ENCODE assay signal across 1 cellular context in genomic region chr15:99582508-99582960, GRCh38.
TF ChIP-seq lines count a peak whose summit lies in the region.

No MANE protein-coding gene starts in this region.

TF ChIP-seq in K562, 482 proteins besides CTCF, POLR2A, EP300 and RAD21:
- peak; percentile 43; the same call in 1 of the 2 replicates for TF ChIP-seq DPF2 (IDR thresholded peaks at IDR 0.05)
- TF ChIP-seq CEBPB (tag; IDR thresholded peaks at IDR 0.05) = peak; percentile 47; the same call in 1 of the 2 replicates
- TF ChIP-seq PBX2 (CRISPR knock-in tag; IDR thresholded peaks at IDR 0.05; ENCODE audit: low read depth) = no peak
- peak; percentile 63 for TF ChIP-seq PBX2 (tag; conservative IDR thresholded peaks at IDR 0.05; ENCODE audit: low read depth)
- TF ChIP-seq SLC30A9 (CRISPR knock-in tag; IDR thresholded peaks at IDR 0.05) = no peak
- no peak for TF ChIP-seq YBX1 (IDR thresholded peaks at IDR 0.05)
- peak; percentile 40 for TF ChIP-seq MAFG (tag; conservative IDR thresholded peaks at IDR 0.05)
- TF ChIP-seq MEIS2 (IDR thresholded peaks at IDR 0.05; ENCODE audit: partially characterized antibody) = peak; percentile 34
- no peak for TF ChIP-seq LCOR (CRISPR knock-in tag; IDR thresholded peaks at IDR 0.05)
- TF ChIP-seq CBFA2T2 (conservative IDR thresholded peaks at IDR 0.05) = 0 out of 2 replicates have a peak, but pooled peaks have one; percentile 15
- TF ChIP-seq TAL1 (IDR thresholded peaks at IDR 0.05) = peak; percentile 32; the same call in 1 of the 2 replicates
- TF ChIP-seq NFE2 (IDR thresholded peaks at IDR 0.05; ENCODE audit: low read depth) = peak; percentile 46
- peak; percentile 63 for TF ChIP-seq ZNF316 (IDR thresholded peaks at IDR 0.05)
- TF ChIP-seq NCOR1 (IDR thresholded peaks at IDR 0.05) = peak; percentile 35; the same call in 1 of the 2 replicates
- TF ChIP-seq ARID1B (IDR thresholded peaks at IDR 0.05) = peak; percentile 20; the same call in 1 of the 2 replicates
- TF ChIP-seq MAFK (IDR thresholded peaks at IDR 0.05; ENCODE audit: low read length) = peak; percentile 4; the same call in 1 of the 2 replicates
- TF ChIP-seq TCF3 (CRISPR knock-in tag; IDR thresholded peaks at IDR 0.05) = peak; percentile 67
- no peak for TF ChIP-seq GTF3C2 (IDR thresholded peaks at IDR 0.05; ENCODE audit: borderline replicate concordance, extremely low read depth, insufficient read length)
- TF ChIP-seq C11orf30 (IDR thresholded peaks at IDR 0.05; ENCODE audit: low read depth) = 0 out of 2 replicates have a peak, but pooled peaks have one; percentile 49
- no peak for TF ChIP-seq ZFP30 (CRISPR knock-in tag; IDR thresholded peaks at IDR 0.05; ENCODE audit: borderline replicate concordance)
- TF ChIP-seq CBFA2T3 (IDR thresholded peaks at IDR 0.05) = peak; percentile 49
- no peak for TF ChIP-seq ZZZ3 (IDR thresholded peaks at IDR 0.05)
- no peak for TF ChIP-seq ARID3B (CRISPR knock-in tag; IDR thresholded peaks at IDR 0.05; ENCODE audit: borderline replicate concordance)
- TF ChIP-seq ETV6 (IDR thresholded peaks at IDR 0.05; ENCODE audit: borderline replicate concordance in 1 of 2, low read depth in 2 of 2, low read length in 1 of 2) = no peak
- TF ChIP-seq ETV6 (CRISPR knock-in tag; IDR thresholded peaks at IDR 0.05; ENCODE audit: borderline replicate concordance) = no peak
